ENCODE assay signal across 12 cellular contexts in the genomic region with DNA sequence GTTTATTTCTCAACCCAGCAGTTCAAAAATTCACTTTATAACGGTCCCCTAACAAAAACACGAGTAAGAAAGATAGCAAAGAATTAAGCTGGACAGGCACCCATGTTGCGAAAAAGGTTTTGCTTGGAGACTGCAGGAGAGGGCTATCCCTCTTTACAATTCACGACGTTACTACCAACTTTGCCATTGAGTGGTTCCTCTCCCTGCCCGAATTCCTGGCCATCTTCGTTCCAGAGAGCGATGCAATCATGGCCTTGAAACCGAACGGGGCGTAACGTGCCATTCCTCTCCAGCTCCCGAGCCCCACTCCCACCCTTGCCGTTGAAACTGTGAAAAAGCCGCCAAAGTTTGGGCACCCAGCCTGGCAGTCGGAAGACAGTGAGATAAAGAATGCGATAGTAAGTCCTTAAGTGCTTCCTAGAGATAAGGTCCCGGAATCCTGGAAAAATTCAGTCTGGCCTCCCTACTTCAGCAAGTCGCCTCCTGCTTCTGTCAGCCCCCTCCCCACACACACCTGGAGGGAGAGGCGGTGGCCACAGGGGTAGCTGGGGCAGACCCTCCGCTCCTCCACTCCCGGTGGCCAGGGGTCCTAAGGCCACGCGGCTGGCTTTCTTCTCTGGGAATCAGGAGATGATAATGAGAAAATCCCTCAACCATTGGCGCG.
DNase-seq lines count a peak whose midpoint lies in the region; ATAC-seq and TF ChIP-seq lines count a peak whose summit lies in the region.
"Had no signal": no experiment of that assay in that cellular context is flagged by ENCODE, and none has a peak within 500 bp of the region (broad histone marks: within the 10 kb centered on the region; RNA-seq: fewer than 3 reads in every experiment).

No MANE protein-coding gene starts in this region.

- H3K9ac ChIP-seq in HUES6 (ENCODE audit: low read length) = peak overlapping the region; percentile 40

- ATAC-seq in GM21576 (IDR thresholded peaks at IDR 0.05; ENCODE audit: unreplicated experiment) = no peak

- H3K27ac Mint-ChIP-seq in nephron = no peak overlapping the region

- POLR2A ChIA-PET in AG04450 (lab: Yijun Ruan, JAX) = no interaction called here

- H3K4me1 Mint-ChIP-seq in nephron = peaks cover 40% of the 10 kb centered on the region

- no peak for DNase-seq in AG04450 (ENCODE audit: low read depth, low spot score)
- peak; percentile 60 for DNase-seq in fibroblast of the aortic adventitia (ENCODE audit: low read depth)
- no peak for DNase-seq in anterior cingulate cortex (lab: John Stamatoyannopoulos, UW)
- DNase-seq in AML-193 (lab: John Stamatoyannopoulos, UW) = no peak
- no peak for DNase-seq in SHP77 (lab: John Stamatoyannopoulos, UW)
- DNase-seq: NCI-H146, SJCRH30 had no signal

- peaks cover 3% of the 10 kb centered on the region for H3K9me3 Mint-ChIP-seq in nephron

- peaks cover 34% of the 10 kb centered on the region for H3K4me1 ChIP-seq in HUES6 (ENCODE audit: control insufficient read depth, insufficient read depth, low read length)
- H3K4me1 ChIP-seq: SJCRH30 had no signal

- CTCF ChIA-PET in AG04450 (lab: Charles Lee) = interaction anchor here (0.6 to 0.7 kb wide), 2 partner anchors 96 to 100 kb away, joined by 3 read pairs; no protein-coding TSS in a partner anchor

- H3K36me3 Mint-ChIP-seq in nephron (ENCODE audit: low read depth) = no peaks in the 10 kb centered on the region

- H3K4me3 ChIP-seq in AG04450 (ENCODE audit: low read depth, low read length) (peak overlapping the region; percentile 35), HUES6 (ENCODE audit: low read depth, low read length) (peak overlapping the region; percentile 52), fibroblast of the aortic adventitia (ENCODE audit: low read depth, low read length) (peak overlapping the region; percentile 59)
- H3K4me3 ChIP-seq: SJCRH30 had no signal

- H3K27me3 Mint-ChIP-seq in nephron (ENCODE audit: low read depth) = peaks cover 96% of the 10 kb centered on the region

- H3K9me3 ChIP-seq in AG04450 (ENCODE audit: control insufficient read depth, insufficient read depth, low read length) (peaks cover 5% of the 10 kb centered on the region; the same call in 1 of the 2 replicates), HUES6 (ENCODE audit: control insufficient read depth, insufficient read depth, low read depth, low read length) (no peaks in the 10 kb centered on the region)
- H3K9me3 ChIP-seq: neutrophil, SJCRH30 had no signal

- TF ChIP-seq CTCF in AG04450 (IDR thresholded peaks at IDR 0.05; ENCODE audit: low read depth, low read length) (no peak), fibroblast of the aortic adventitia (IDR thresholded peaks at IDR 0.05; ENCODE audit: insufficient read depth, low read length) (no peak), nephron (IDR thresholded peaks at IDR 0.05; ENCODE audit: unreplicated experiment in 3 of 3) (no peak)

- H3K27ac ChIP-seq in AG04450 (ENCODE audit: low read depth, low read length) (no peak overlapping the region), HUES6 (ENCODE audit: low read depth, low read length) (peak overlapping the region; percentile 12; the same call in 1 of the 2 replicates)
- H3K27ac ChIP-seq: epithelial cell of prostate, neutrophil, SJCRH30 had no signal

- no peaks in the 10 kb centered on the region for H3K36me3 ChIP-seq in HUES6 (ENCODE audit: control insufficient read depth, insufficient read depth, low read length)
- H3K36me3 ChIP-seq: neutrophil, SJCRH30 had no signal

- H3K27me3 ChIP-seq in AG04450 (ENCODE audit: control insufficient read depth, insufficient read depth, low read length) = peaks cover 48% of the 10 kb centered on the region
- H3K27me3 ChIP-seq in HUES6 (ENCODE audit: control insufficient read depth, insufficient read depth, low read length) = peaks cover 86% of the 10 kb centered on the region
- H3K27me3 ChIP-seq: SJCRH30 had no signal

- H3K4me3 Mint-ChIP-seq in nephron = peak overlapping the region; percentile 52 to 75 (median 53)
